In genomic region chr16:15677447-15677846, GRCh38 we compare ENCODE assay signal across 14 cellular contexts. TPM values are rescaled to one million over a fixed set of nuclear protein-coding genes. Genes with fewer than 3 reads are reported as not detected.
DNase-seq lines count a peak whose midpoint lies in the region; ATAC-seq and TF ChIP-seq lines count a peak whose summit lies in the region.
"Had no signal": no experiment of that assay in that cellular context is flagged by ENCODE, and none has a peak within 500 bp of the region (broad histone marks: within the 10 kb centered on the region; RNA-seq: fewer than 3 reads in every experiment).

No MANE protein-coding gene starts in this region.

- H3K36me3 ChIP-seq in BLaER1 treated with 17β-estradiol and CSF1 and Interleukin-3, amounts not matched to agents 10 nM and 100 nM: peaks cover 72 to 92% (median 90%) of the 10 kb centered on the region in 11 experiments
- H3K36me3 ChIP-seq in endodermal cell (ENCODE audit: control insufficient read depth, insufficient read depth, low read length): peaks cover 30% of the 10 kb centered on the region

- H3K36me3 Mint-ChIP-seq in CD14-positive monocyte (peaks cover 55 to 78% of the 10 kb centered on the region in 2 donors), WTC11 (peaks cover 20% of the 10 kb centered on the region), endodermal cell (ENCODE audit: low read depth) (peaks cover 44% of the 10 kb centered on the region)

- DNase-seq in CD14-positive monocyte (ENCODE audit: low spot score) (no peak), WTC11 (ENCODE audit: low spot score) (no peak), endodermal cell (no peak), NCI-H69 (lab: John Stamatoyannopoulos, UW) (no peak)
- DNase-seq: DND-41; NCI-H187 treated with DMSO at 0.1 percent for 48 hours; NCI-H446; NK-92 treated with Interleukin-12 subunit alpha and Interleukin-12 subunit beta, amount 100 ng/mL, for 24 hours; SIG-M5 had no signal

- peak overlapping the region in 6 of 11 experiments; percentile 5 to 44 (median 18); a peak in 5 of 22 replicates for H3K9ac ChIP-seq in BLaER1 treated with 17β-estradiol and CSF1 and Interleukin-3, amounts not matched to agents 10 nM and 100 nM
- H3K9ac ChIP-seq in endodermal cell (ENCODE audit: extremely low read depth, low read length, poor library complexity, severe bottlenecking): no peak overlapping the region

- peak overlapping the region in 6 of 11 experiments; percentile 2 to 95 (median 86); a peak in 5 of 22 replicates for H3K4me2 ChIP-seq in BLaER1 treated with 17β-estradiol and CSF1 and Interleukin-3, amounts not matched to agents 10 nM and 100 nM

- POLR2A ChIA-PET in WTC11 (lab: Charles Lee): no interaction called here

- TF ChIP-seq CTCF in CD14-positive monocyte (IDR thresholded peaks at IDR 0.05) (no peak), WTC11 (IDR thresholded peaks at IDR 0.05) (no peak), endodermal cell (conservative IDR thresholded peaks at IDR 0.05) (no peak)

- no peak overlapping the region for H3K4me3 ChIP-seq in BLaER1 treated with 17β-estradiol and CSF1 and Interleukin-3, amounts not matched to agents 10 nM and 100 nM
- H3K4me3 ChIP-seq in endodermal cell (ENCODE audit: low read length): no peak overlapping the region
- H3K4me3 ChIP-seq: HAP-1 had no signal

- CTCF ChIA-PET in WTC11 (lab: Charles Lee): no interaction called here

- no peaks in the 10 kb centered on the region for H3K27me3 ChIP-seq in BLaER1 treated with 17β-estradiol and CSF1 and Interleukin-3, amounts not matched to agents 10 nM and 100 nM
- H3K27me3 ChIP-seq in layer of hippocampus (ENCODE audit: control insufficient read depth, insufficient read depth, low read length) (no peaks in the 10 kb centered on the region), endodermal cell (ENCODE audit: control insufficient read depth, insufficient read depth, low read length, poor library complexity, severe bottlenecking) (no peaks in the 10 kb centered on the region)

- no peak for ATAC-seq in WTC11
- ATAC-seq in HG03139 (IDR thresholded peaks at IDR 0.05; ENCODE audit: unreplicated experiment): no peak

- intact Hi-C loops in CD14-positive monocyte (cut with micrococcal nuclease): loop anchor here in 1 of 2 donors (10.0 kb wide), 1 partner anchor 83 kb away; no protein-coding TSS in a partner anchor

- no peaks in the 10 kb centered on the region for H3K9me3 Mint-ChIP-seq in CD14-positive monocyte
- no peaks in the 10 kb centered on the region for H3K9me3 Mint-ChIP-seq in WTC11
- H3K9me3 Mint-ChIP-seq in endodermal cell: no peaks in the 10 kb centered on the region

- H3K4me1 ChIP-seq in BLaER1 treated with 17β-estradiol and CSF1 and Interleukin-3, amounts not matched to agents 10 nM and 100 nM: peaks cover 31 to 93% (median 77%) of the 10 kb centered on the region in 10 experiments
- H3K4me1 ChIP-seq in endodermal cell (ENCODE audit: control insufficient read depth, insufficient read depth, low read length): no peaks in the 10 kb centered on the region
- H3K4me1 ChIP-seq: HAP-1 had no signal

- H3K4me1 Mint-ChIP-seq in CD14-positive monocyte (peaks cover 35% of the 10 kb centered on the region), WTC11 (peaks cover 6% of the 10 kb centered on the region; the same call in 1 of the 2 replicates), endodermal cell (no peaks in the 10 kb centered on the region)

- 97 to 100% methylated on average over 3 to 5 of the region's 5 CpGs for WGBS in endodermal cell (ENCODE audit: insufficient coverage in 1 of 2, insufficient read length in 1 of 2), 2 experiments

- no peak overlapping the region for H3K4me3 Mint-ChIP-seq in CD14-positive monocyte
- H3K4me3 Mint-ChIP-seq in WTC11: no peak overlapping the region
- no peak overlapping the region for H3K4me3 Mint-ChIP-seq in endodermal cell

- H3K27ac Mint-ChIP-seq in CD14-positive monocyte (peak overlapping the region in 4 of 7 donors; percentile 8 to 89 (median 77)), WTC11 (no peak overlapping the region), endodermal cell (no peak overlapping the region)

- peaks cover 0 to 7% (median 0%) of the 10 kb centered on the region in 11 experiments; a peak in 2 of 22 replicates for H4K20me1 ChIP-seq in BLaER1 treated with 17β-estradiol and CSF1 and Interleukin-3, amounts not matched to agents 10 nM and 100 nM

- H3K27ac ChIP-seq in BLaER1 treated with 17β-estradiol and CSF1 and Interleukin-3, amounts not matched to agents 10 nM and 100 nM: peak overlapping the region in 10 of 11 experiments; percentile 52 to 99 (median 98); a peak in 19 of 22 replicates
- peak overlapping the region; percentile 98 for H3K27ac ChIP-seq in layer of hippocampus (ENCODE audit: low read depth, low read length)
- no peak overlapping the region for H3K27ac ChIP-seq in endodermal cell (ENCODE audit: low read depth, low read length)
- H3K27ac ChIP-seq: HL-60 had no signal

- no peaks in the 10 kb centered on the region for H3K9me3 ChIP-seq in BLaER1 treated with 17β-estradiol and CSF1 and Interleukin-3, amounts not matched to agents 10 nM and 100 nM (replicated peaks in 1 of 11)
- no peaks in the 10 kb centered on the region for H3K9me3 ChIP-seq in endodermal cell (ENCODE audit: control insufficient read depth, low read length)
- H3K9me3 ChIP-seq: HAP-1 had no signal

- H3K27me3 Mint-ChIP-seq in CD14-positive monocyte (ENCODE audit: low read depth in 3 of 3) (peaks cover 0 to 6% (median 2%) of the 10 kb centered on the region in 3 donors), WTC11 (ENCODE audit: low read depth) (no peaks in the 10 kb centered on the region), endodermal cell (ENCODE audit: insufficient read depth) (no peaks in the 10 kb centered on the region)

TF ChIP-seq in WTC11, 78 proteins besides CTCF, POLR2A, EP300 and RAD21:
- TF ChIP-seq ZBTB21 (CRISPR knock-in tag; IDR thresholded peaks at IDR 0.05; ENCODE audit: borderline replicate concordance) (no peak), ZNF121 (CRISPR knock-in tag; IDR thresholded peaks at IDR 0.05) (peak; percentile 51), NFE2L1 (CRISPR knock-in tag; IDR thresholded peaks at IDR 0.05) (no peak), E2F1 (CRISPR knock-in tag; IDR thresholded peaks at IDR 0.05) (no peak), FOXK1 (CRISPR knock-in tag; IDR thresholded peaks at IDR 0.05) (no peak), MYBL2 (CRISPR knock-in tag; IDR thresholded peaks at IDR 0.05) (no peak)
- TF ChIP-seq, protein P1, sequence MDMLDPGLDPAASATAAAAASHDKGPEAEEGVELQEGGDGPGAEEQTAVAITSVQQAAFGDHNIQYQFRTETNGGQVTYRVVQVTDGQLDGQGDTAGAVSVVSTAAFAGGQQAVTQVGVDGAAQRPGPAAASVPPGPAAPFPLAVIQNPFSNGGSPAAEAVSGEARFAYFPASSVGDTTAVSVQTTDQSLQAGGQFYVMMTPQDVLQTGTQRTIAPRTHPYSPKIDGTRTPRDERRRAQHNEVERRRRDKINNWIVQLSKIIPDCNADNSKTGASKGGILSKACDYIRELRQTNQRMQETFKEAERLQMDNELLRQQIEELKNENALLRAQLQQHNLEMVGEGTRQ (CRISPR knock-in tag; IDR thresholded peaks at IDR 0.05): no peak
- TF ChIP-seq, protein P2, sequence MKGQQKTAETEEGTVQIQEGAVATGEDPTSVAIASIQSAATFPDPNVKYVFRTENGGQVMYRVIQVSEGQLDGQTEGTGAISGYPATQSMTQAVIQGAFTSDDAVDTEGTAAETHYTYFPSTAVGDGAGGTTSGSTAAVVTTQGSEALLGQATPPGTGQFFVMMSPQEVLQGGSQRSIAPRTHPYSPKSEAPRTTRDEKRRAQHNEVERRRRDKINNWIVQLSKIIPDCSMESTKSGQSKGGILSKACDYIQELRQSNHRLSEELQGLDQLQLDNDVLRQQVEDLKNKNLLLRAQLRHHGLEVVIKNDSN (CRISPR knock-in tag; IDR thresholded peaks at IDR 0.05): no peak

RNA-seq across cellular contexts. Expression of gene NDE1, which starts 27.4 kb away (rescaled TPM):
- 10 to 100 TPM; 26.0 to 28.0 TPM for polyA plus RNA-seq in CD14-positive monocyte
- total RNA-seq in WTC11 (2021) (38.4 to 43.5 TPM (median 39.4 TPM) in 3 replicates), endodermal cell (10 to 100 TPM; 60.5 to 69.2 TPM)
- 75.0 TPM for polyA plus RNA-seq in endodermal cell (2013, experiment 1 of 2)
- polyA plus RNA-seq in endodermal cell (2013, experiment 2 of 2): 73.9 TPM

RNA-seq across cellular contexts. Expression of gene MARF1, which starts 34.5 kb away (rescaled TPM):
- 1 to 10 TPM; 5.7 to 9.8 TPM for polyA plus RNA-seq in CD14-positive monocyte
- total RNA-seq in WTC11 (2021) (26.2 to 31.9 TPM (median 28.5 TPM) in 3 replicates), endodermal cell (10 to 100 TPM; 39.3 to 39.6 TPM)
- 29.8 TPM for polyA plus RNA-seq in endodermal cell (2013, experiment 1 of 2)
- polyA plus RNA-seq in endodermal cell (2013, experiment 2 of 2): 25.0 TPM

Comparison
In these comparisons a context has a peak if more than half of its experiments do, and no peak if none do; other contexts are left out.
1. H3K27ac Mint-ChIP-seq: peak in CD14-positive monocyte (4 of 7); none in WTC11 (single experiment) and endodermal cell (single experiment).